In genomic region chr10:74750848-74751274, GRCh38 we compare ENCODE assay signal across 18 cellular contexts.
DNase-seq lines count a peak whose midpoint lies in the region; ATAC-seq, FAIRE-seq and TF ChIP-seq lines count a peak whose summit lies in the region.
"Had no signal": no experiment of that assay in that cellular context is flagged by ENCODE, and none has a peak within 500 bp of the region (broad histone marks: within the 10 kb centered on the region; RNA-seq: fewer than 3 reads in every experiment).

No MANE protein-coding gene starts in this region.

- DNase-seq in activated T-cell treated with anti-CD3 and anti-CD28 coated beads, Interleukin-2, amount 50 U/mL, for 1 hour, result peak; percentile 30
- no peak for DNase-seq in activated T-cell treated with anti-CD3 and anti-CD28 coated beads for 4 hours
- peak; percentile 44 for DNase-seq in activated naive CD8-positive, alpha-beta T cell treated with anti-CD3 and anti-CD28 coated beads for 36 hours
- peak; percentile 8 for DNase-seq in stomach
- no peak for DNase-seq in kidney
- DNase-seq in NK-92 (lab: John Stamatoyannopoulos, UW; ENCODE audit: unreplicated experiment), result no peak
- DNase-seq in COR-L47 (lab: John Stamatoyannopoulos, UW), result no peak
- DNase-seq: activated CD4-positive, alpha-beta T cell treated with anti-CD3 and anti-CD28 coated beads for 1 hour; cerebellar nuclear complex; esophagus squamous epithelium; Karpas-422; small intestine; upper lobe of left lung had no signal

- TF ChIP-seq CTCF in stomach (IDR thresholded peaks at IDR 0.05) (no peak), kidney (IDR thresholded peaks at IDR 0.05; ENCODE audit: borderline replicate concordance, extremely low read depth, insufficient read depth) (no peak)

- no peaks in the 10 kb centered on the region for H3K9me3 ChIP-seq in stomach
- H3K9me3 ChIP-seq in kidney (ENCODE audit: control insufficient read depth in 1 of 2, low read length in 2 of 2), result no peaks in the 10 kb centered on the region
- H3K9me3 ChIP-seq: esophagus squamous epithelium, neutrophil, upper lobe of left lung had no signal

- H3K27ac ChIP-seq in stomach, result no peak overlapping the region
- no peak overlapping the region for H3K27ac ChIP-seq in kidney (ENCODE audit: low read depth in 2 of 2, low read length in 2 of 2)
- H3K27ac ChIP-seq: esophagus squamous epithelium, neutrophil, upper lobe of left lung had no signal

- H3K27ac Mint-ChIP-seq in activated naive CD8-positive, alpha-beta T cell treated with anti-CD3 and anti-CD28 coated beads for 36 hours, result no peak overlapping the region

- H3K36me3 Mint-ChIP-seq in activated naive CD8-positive, alpha-beta T cell treated with anti-CD3 and anti-CD28 coated beads for 36 hours, result no peaks in the 10 kb centered on the region
- H3K36me3 Mint-ChIP-seq: activated naive CD4-positive, alpha-beta T cell treated with anti-CD3 and anti-CD28 coated beads, Interleukin-2, amount 50 U/mL, for 24 hours had no signal

- H3K4me3 Mint-ChIP-seq in activated naive CD8-positive, alpha-beta T cell treated with anti-CD3 and anti-CD28 coated beads for 36 hours, result peak overlapping the region; percentile 48
- H3K4me3 Mint-ChIP-seq: activated naive CD4-positive, alpha-beta T cell treated with anti-CD3 and anti-CD28 coated beads, Interleukin-2, amount 50 U/mL, for 24 hours had no signal

- peak; percentile 67 for ATAC-seq in HG02870 (IDR thresholded peaks at IDR 0.05; ENCODE audit: unreplicated experiment)

- H3K27me3 Mint-ChIP-seq in activated naive CD8-positive, alpha-beta T cell treated with anti-CD3 and anti-CD28 coated beads for 36 hours, result no peaks in the 10 kb centered on the region
- H3K27me3 Mint-ChIP-seq: activated naive CD4-positive, alpha-beta T cell treated with anti-CD3 and anti-CD28 coated beads, Interleukin-2, amount 50 U/mL, for 24 hours had no signal

- H3K9me3 Mint-ChIP-seq in activated naive CD8-positive, alpha-beta T cell treated with anti-CD3 and anti-CD28 coated beads for 36 hours, result no peaks in the 10 kb centered on the region
- H3K9me3 Mint-ChIP-seq: activated naive CD4-positive, alpha-beta T cell treated with anti-CD3 and anti-CD28 coated beads, Interleukin-2, amount 50 U/mL, for 24 hours had no signal

- no peak for FAIRE-seq in kidney (lab: Jason Lieb, UNC)
- FAIRE-seq: A204.1, small intestine had no signal

- no peak for TF ChIP-seq EP300 in stomach (IDR thresholded peaks at IDR 0.05)

- intact Hi-C loops in stomach (cut with DNase I; ENCODE audit: low total_unique reads) (no loop called here), kidney (cut with DNase I) (no loop called here)

- peaks cover 0 to 15% (median 6%) of the 10 kb centered on the region in 4 donors for H3K4me1 ChIP-seq in stomach
- H3K4me1 ChIP-seq in kidney (ENCODE audit: control insufficient read depth in 1 of 2, insufficient read depth in 1 of 2, low read depth in 1 of 2, low read length in 2 of 2), result no peaks in the 10 kb centered on the region
- H3K4me1 ChIP-seq: esophagus squamous epithelium, upper lobe of left lung had no signal

- WGBS in stomach, 5 donors, result 64 to 80% (median 78%) methylated on average over 6 of the region's 6 CpGs

- H3K27me3 ChIP-seq in stomach, result no peaks in the 10 kb centered on the region
- H3K27me3 ChIP-seq: esophagus squamous epithelium, neutrophil, upper lobe of left lung had no signal

- H3K36me3 ChIP-seq in stomach (no peaks in the 10 kb centered on the region), kidney (ENCODE audit: control insufficient read depth in 1 of 2, insufficient read depth in 2 of 2, low read length in 2 of 2) (no peaks in the 10 kb centered on the region)
- H3K36me3 ChIP-seq: esophagus squamous epithelium, neutrophil, upper lobe of left lung had no signal

- H3K4me3 ChIP-seq in stomach, result no peak overlapping the region
- no peak overlapping the region for H3K4me3 ChIP-seq in kidney (ENCODE audit: low read length in 2 of 2)
- H3K4me3 ChIP-seq: esophagus squamous epithelium, lung, upper lobe of left lung had no signal

- no peak for TF ChIP-seq POLR2A in stomach (IDR thresholded peaks at IDR 0.05)

- H3K9ac ChIP-seq in kidney (ENCODE audit: low read length in 2 of 2), result no peak overlapping the region

- peaks cover 12% of the 10 kb centered on the region for H3K4me1 Mint-ChIP-seq in activated naive CD8-positive, alpha-beta T cell treated with anti-CD3 and anti-CD28 coated beads for 36 hours
- H3K4me1 Mint-ChIP-seq: activated naive CD4-positive, alpha-beta T cell treated with anti-CD3 and anti-CD28 coated beads, Interleukin-2, amount 50 U/mL, for 24 hours had no signal

Comparison
In these comparisons a context has a peak if more than half of its experiments do, and no peak if none do; other contexts are left out.
1. DNase-seq: peak in activated T-cell treated with anti-CD3 and anti-CD28 coated beads, Interleukin-2, amount 50 U/mL, for 1 hour (single experiment), activated naive CD8-positive, alpha-beta T cell treated with anti-CD3 and anti-CD28 coated beads for 36 hours (single experiment) and stomach (single experiment); none in activated T-cell treated with anti-CD3 and anti-CD28 coated beads for 4 hours (single experiment), kidney (single experiment), NK-92 (single experiment) and COR-L47 (single experiment).